1 cellular context compared by ENCODE assay signal in the genomic region with DNA sequence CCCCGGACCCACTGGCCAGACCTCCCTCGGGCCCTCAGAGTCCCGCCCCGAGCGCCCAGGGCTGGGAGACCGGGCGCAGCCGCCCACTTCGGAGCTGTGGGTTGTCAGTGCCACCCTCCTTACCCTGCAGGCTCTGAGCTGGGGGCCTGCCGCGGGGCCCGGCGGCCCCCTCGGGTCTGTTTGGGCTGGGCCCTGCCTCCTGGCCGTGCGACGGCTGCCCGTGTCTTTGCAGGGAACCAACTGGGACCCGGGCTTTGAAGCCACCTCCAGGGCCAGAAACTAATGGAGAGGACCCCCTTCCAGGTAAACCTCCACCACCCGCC.
TF ChIP-seq lines count a peak whose summit lies in the region.

No MANE protein-coding gene starts in this region.

TF ChIP-seq in endothelial cell of umbilical vein, 7 proteins besides CTCF, POLR2A, EP300 and RAD21:
- no peak for TF ChIP-seq GATA2 (IDR thresholded peaks at IDR 0.05; ENCODE audit: insufficient read depth, insufficient read length, low read depth, low read length)
- no peak for TF ChIP-seq FOS (IDR thresholded peaks at IDR 0.05; ENCODE audit: borderline replicate concordance, insufficient read depth, low read length)
- no peak for TF ChIP-seq JUN (IDR thresholded peaks at IDR 0.05; ENCODE audit: borderline replicate concordance, insufficient read depth, insufficient read length, low read depth)
- no peak for TF ChIP-seq MYC (IDR thresholded peaks at IDR 0.05; ENCODE audit: low read depth, low read length)
- TF ChIP-seq, protein P1, sequence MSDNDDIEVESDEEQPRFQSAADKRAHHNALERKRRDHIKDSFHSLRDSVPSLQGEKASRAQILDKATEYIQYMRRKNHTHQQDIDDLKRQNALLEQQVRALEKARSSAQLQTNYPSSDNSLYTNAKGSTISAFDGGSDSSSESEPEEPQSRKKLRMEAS (IDR thresholded peaks at IDR 0.05; ENCODE audit: insufficient read depth, insufficient read length), result no peak
- TF ChIP-seq EZH2 (IDR thresholded peaks at IDR 0.05; ENCODE audit: borderline replicate concordance, low read depth, low read length, severe bottlenecking), result no peak
- TF ChIP-seq POLR2AphosphoS5 (IDR thresholded peaks at IDR 0.05; ENCODE audit: insufficient read depth, low read depth, low read length), result no peak
